ENCODE assay signal across 9 cellular contexts in genomic region chr9:34124923-34125322, GRCh38. TPM values are rescaled to one million over a fixed set of nuclear protein-coding genes. Genes with fewer than 3 reads are reported as not detected.
DNase-seq lines count a peak whose midpoint lies in the region; FAIRE-seq and TF ChIP-seq lines count a peak whose summit lies in the region.
"Had no signal": no experiment of that assay in that cellular context is flagged by ENCODE, and none has a peak within 500 bp of the region (broad histone marks: within the 10 kb centered on the region; RNA-seq: fewer than 3 reads in every experiment).

No MANE protein-coding gene starts in this region.

- H2BK120ac ChIP-seq in H1 (replicated peaks; ENCODE audit: low read depth, low read length), result no peak overlapping the region

- no peak overlapping the region for H2BK20ac ChIP-seq in H1 (ENCODE audit: low read length)

- TF ChIP-seq CTCF in H1 (IDR thresholded peaks at IDR 0.05; ENCODE audit: control extremely low read depth in 1 of 3, insufficient read depth in 1 of 3, low read depth in 1 of 3, low read length in 3 of 3) (no peak), ovary (IDR thresholded peaks at IDR 0.05) (no peak), GM13976 (IDR thresholded peaks at IDR 0.05; ENCODE audit: borderline replicate concordance, control extremely low read depth, extremely low read depth, insufficient read depth, missing control alignments) (no peak)

- H4K5ac ChIP-seq in H1 (ENCODE audit: insufficient read length, low read depth, low read length), result no peak overlapping the region

- 71% methylated on average over 6 of the region's 6 CpGs; no CpG with 5 or more reads in 1 of the 2 experiments for WGBS in H1 (ENCODE audit: extremely low coverage in 1 of 2, insufficient coverage in 1 of 2, insufficient read length in 1 of 2, insufficient replicate concordance in 2 of 2, low coverage in 1 of 2, low lambda C conversion rate in 2 of 2, missing lambda C conversion rate in 1 of 2), 2 experiments
- 26 to 52% (median 35%) methylated on average over 6 of the region's 6 CpGs for WGBS in ovary, 3 donors

- H3K27ac ChIP-seq in H1 (ENCODE audit: low read depth, low read length), result no peak overlapping the region
- H3K27ac ChIP-seq in ovary, result no peak overlapping the region

- H3K23me2 ChIP-seq in H1 (ENCODE audit: low read depth, low read length), result peaks cover 13% of the 10 kb centered on the region

- H3K23ac ChIP-seq in H1 (ENCODE audit: insufficient read length), result no peak overlapping the region

- no peak overlapping the region for H2BK12ac ChIP-seq in H1 (ENCODE audit: low read depth, low read length)

- H2BK5ac ChIP-seq in H1 (ENCODE audit: low read depth, low read length), result no peak overlapping the region

- in situ Hi-C loops in GM13976 (cut with MboI; ENCODE audit: low sequenced_read_pairs, unreplicated experiment), result no loop called here

- no peak overlapping the region for H3K56ac ChIP-seq in H1 (replicated peaks; ENCODE audit: insufficient read length, low read depth, low read length)

- H3K4me3 ChIP-seq in H1 (ENCODE audit: extremely low read depth in 1 of 4, insufficient read depth in 2 of 4, low read depth in 3 of 4, low read length in 4 of 4) (peak overlapping the region; percentile 80 to 96 (median 90); a peak in 7 of 8 replicates), ovary (peak overlapping the region; percentile 86)

- no peak overlapping the region for H2BK15ac ChIP-seq in H1 (ENCODE audit: low read length)

- no peaks in the 10 kb centered on the region for H3K9me3 ChIP-seq in H1 (ENCODE audit: insufficient read depth in 2 of 2, low read depth in 1 of 2, low read length in 1 of 2)
- no peaks in the 10 kb centered on the region for H3K9me3 ChIP-seq in ovary

- no peak for FAIRE-seq in H1 (lab: Jason Lieb, UNC)

- TF ChIP-seq POLR2A in H1 (IDR thresholded peaks at IDR 0.05; ENCODE audit: control extremely low read depth in 1 of 2, low read depth in 2 of 2, low read length in 2 of 2), result no peak
- TF ChIP-seq POLR2A in ovary (IDR thresholded peaks at IDR 0.05), result no peak

- H3K27me3 ChIP-seq in H1 (replicated peaks in 1 of 4; ENCODE audit: control insufficient read depth in 3 of 4, extremely low read depth in 1 of 4, insufficient read depth in 3 of 4, low read length in 3 of 4) (no peaks in the 10 kb centered on the region), ovary (no peaks in the 10 kb centered on the region)
- H3K27me3 ChIP-seq: foreskin keratinocyte had no signal

- H4K8ac ChIP-seq in H1 (ENCODE audit: extremely low read depth, insufficient read depth, low read length), result no peak overlapping the region

- CTCF ChIA-PET in H1 (lab: Charles Lee; ENCODE audit: partially characterized antibody), result no interaction called here

- H3K79me2 ChIP-seq in H1 (ENCODE audit: control insufficient read depth in 1 of 2, insufficient read depth in 2 of 2, low read length in 2 of 2), result peaks cover 0 to 55% of the 10 kb centered on the region in 2 experiments; a peak in 3 of 4 replicates

- peaks cover 2% of the 10 kb centered on the region; the same call in 1 of the 2 replicates for H3K79me1 ChIP-seq in H1 (ENCODE audit: low read depth, low read length)

- intact Hi-C loops in ovary (cut with DNase I) (loop anchor here in 2 of 4 donors (5.0 kb wide), 2 partner anchors 52 to 127 kb away; partner anchors contain the start of gene UBAP1 (in 1 of the 2)), posterior cingulate gyrus (cut with DNase I) (loop anchor here (5.0 kb wide), 2 partner anchors 52 to 127 kb away; partner anchors contain the start of gene UBAP1)

- H3K4me1 ChIP-seq in H1 (replicated peaks in 1 of 4; ENCODE audit: control insufficient read depth in 3 of 4, insufficient read depth in 4 of 4, low read length in 3 of 4), result peaks cover 0 to 8% (median 5%) of the 10 kb centered on the region in 4 experiments; a peak in 5 of 7 replicates
- H3K4me1 ChIP-seq in ovary (ENCODE audit: insufficient read depth), result peaks cover 12% of the 10 kb centered on the region

- H3K18ac ChIP-seq in H1 (ENCODE audit: extremely low read depth, low read length), result no peak overlapping the region

- H3K4me2 ChIP-seq in H1 (ENCODE audit: insufficient read depth in 1 of 2, low read depth in 2 of 2, low read length in 2 of 2), result peak overlapping the region; percentile 75 to 92

- no peak overlapping the region for H3K9ac ChIP-seq in H1 (replicated peaks in 1 of 4; ENCODE audit: extremely low read depth in 1 of 4, low read depth in 3 of 4, low read length in 3 of 4)

- H3K4ac ChIP-seq in H1 (replicated peaks; ENCODE audit: insufficient read length, low read depth, low read length), result no peak overlapping the region

- peaks cover 2 to 22% (median 6%) of the 10 kb centered on the region in 4 experiments; a peak in 3 of 8 replicates for H3K36me3 ChIP-seq in H1 (ENCODE audit: control insufficient read depth in 2 of 4, insufficient read depth in 4 of 4, low read length in 3 of 4)
- H3K36me3 ChIP-seq in ovary, result no peaks in the 10 kb centered on the region

- no peak overlapping the region for H3K14ac ChIP-seq in H1 (ENCODE audit: insufficient read length)

- TF ChIP-seq EP300 in H1 (IDR thresholded peaks at IDR 0.05; ENCODE audit: borderline replicate concordance in 1 of 2, low read depth in 2 of 2, low read length in 2 of 2), result no peak
- no peak for TF ChIP-seq EP300 in ovary (IDR thresholded peaks at IDR 0.05)

- no peak overlapping the region for H4K91ac ChIP-seq in H1 (replicated peaks; ENCODE audit: insufficient read length, low read length)

- H2AFZ ChIP-seq in H1 (ENCODE audit: low read length), result no peak overlapping the region

- peaks cover 1 to 5% of the 10 kb centered on the region in 2 experiments for H4K20me1 ChIP-seq in H1 (replicated peaks in 1 of 2; ENCODE audit: control insufficient read depth in 1 of 2, insufficient read depth in 2 of 2, low read length in 2 of 2)

- peak; percentile 21 for DNase-seq in EH (ENCODE audit: low read depth)
- DNase-seq in NAMALWA (ENCODE audit: low spot score), result peak; percentile 36
- no peak for DNase-seq in H1 (ENCODE audit: low read depth in 1 of 2, low spot score in 2 of 2)
- DNase-seq in ovary, result no peak
- DNase-seq in NCI-H526 (lab: John Stamatoyannopoulos, UW), result no peak
- no peak for DNase-seq in posterior cingulate gyrus
- no peak for DNase-seq in stimulated activated naive CD4-positive, alpha-beta T cell (lab: John Stamatoyannopoulos, UW)
- DNase-seq in GM13976 (ENCODE audit: low spot score), result no peak

- TF ChIP-seq RAD21 in H1 (IDR thresholded peaks at IDR 0.05 in 1 of 2, conservative IDR thresholded peaks at IDR 0.05 in 1 of 2; ENCODE audit: low read depth in 2 of 2, low read length in 2 of 2), result no peak

- POLR2A ChIA-PET in H1 (lab: Charles Lee; ENCODE audit: partially characterized antibody), result interaction anchor here (1.4 kb wide), 1 partner anchor 44 kb away, joined by 4 read pairs; no protein-coding TSS in a partner anchor

- H2AK5ac ChIP-seq in H1 (ENCODE audit: low read depth, low read length), result no peak overlapping the region

TF ChIP-seq in H1, 55 proteins besides CTCF, POLR2A, EP300 and RAD21 (continues in another document):
- TF ChIP-seq SRF (IDR thresholded peaks at IDR 0.05; ENCODE audit: low read depth, low read length), result no peak
- no peak for TF ChIP-seq CREB1 (IDR thresholded peaks at IDR 0.05)
- TF ChIP-seq RXRA (IDR thresholded peaks at IDR 0.05; ENCODE audit: insufficient read depth, low read depth, low read length), result no peak
- TF ChIP-seq KDM4A (IDR thresholded peaks at IDR 0.05; ENCODE audit: low read depth, low read length, severe bottlenecking), result no peak
- TF ChIP-seq TAF7 (optimal IDR thresholded peaks at IDR 0.05; ENCODE audit: borderline replicate concordance, low read depth, low read length), result no peak
- no peak for TF ChIP-seq ATF2 (IDR thresholded peaks at IDR 0.05; ENCODE audit: low read length)
- TF ChIP-seq ATF3 (IDR thresholded peaks at IDR 0.05; ENCODE audit: insufficient read depth, low read depth, low read length), result no peak
- no peak for TF ChIP-seq SUZ12 (IDR thresholded peaks at IDR 0.05; ENCODE audit: low read length)

RNA-seq across cellular contexts. Expression of gene DCAF12, which starts 1.6 kb away (rescaled TPM):
- 27.5 and 29.2 TPM in 2 replicates for total RNA-seq in H1 (2021; fragmentation: NEBNext Ultra II Directional; extraction: Animal tissue kit (Norgen Biotek cat#: 25700))
- 18.6 and 22.7 TPM in 2 replicates for polyA plus RNA-seq in H1 (2011; rRNA removed)
- polyA plus RNA-seq in H1 (2011; cell fraction: cytosol; rRNA removed), result 20.5 TPM
- 16.3 TPM for polyA plus RNA-seq in H1 (2011; cell fraction: nucleus; rRNA removed)
- 17.7 to 24.9 TPM (median 18.5 TPM) in 4 replicates for polyA plus RNA-seq in H1 (2012, experiment 1 of 2)
- polyA plus RNA-seq in H1 (2012, experiment 2 of 2), result 15.3 TPM
- polyA plus RNA-seq in H1 (2013, experiment 1 of 2), result 12.5 TPM
- 12.9 TPM for polyA plus RNA-seq in H1 (2013, experiment 2 of 2)
- polyA minus RNA-seq in H1 (2011; rRNA and poly(A)+ RNA removed), result 71.0 and 87.5 TPM in 2 replicates
- polyA minus RNA-seq in H1 (2011; cell fraction: cytosol; rRNA and poly(A)+ RNA removed), result 18.5 TPM
- 28.2 TPM for polyA minus RNA-seq in H1 (2011; cell fraction: nucleus; rRNA and poly(A)+ RNA removed)
- total RNA-seq in ovary, result 10 to 100 TPM; 18.0 to 35.0 (median 24.8) TPM
- polyA plus RNA-seq in ovary, result 10 to 100 TPM; 17.2 to 65.5 TPM

RNA-seq across cellular contexts. Expression of gene UBAP1, which starts 53.9 kb away (rescaled TPM):
- 31.3 and 32.4 TPM in 2 replicates for total RNA-seq in H1 (2021; fragmentation: NEBNext Ultra II Directional; extraction: Animal tissue kit (Norgen Biotek cat#: 25700))
- polyA plus RNA-seq in H1 (2011; rRNA removed) (25.0 and 31.4 TPM in 2 replicates), ovary (10 to 100 TPM; 42.1 to 93.9 TPM)
- polyA plus RNA-seq in H1 (2011; cell fraction: cytosol; rRNA removed), result 29.6 TPM
- 21.9 TPM for polyA plus RNA-seq in H1 (2011; cell fraction: nucleus; rRNA removed)
- 24.5 to 29.0 TPM (median 25.6 TPM) in 4 replicates for polyA plus RNA-seq in H1 (2012, experiment 1 of 2)
- polyA plus RNA-seq in H1 (2012, experiment 2 of 2), result 30.2 TPM
- 18.6 TPM for polyA plus RNA-seq in H1 (2013, experiment 1 of 2)
- 18.8 TPM for polyA plus RNA-seq in H1 (2013, experiment 2 of 2)
- polyA minus RNA-seq in H1 (2011; rRNA and poly(A)+ RNA removed), result 53.3 and 63.4 TPM in 2 replicates
- polyA minus RNA-seq in H1 (2011; cell fraction: cytosol; rRNA and poly(A)+ RNA removed), result 25.0 TPM
- polyA minus RNA-seq in H1 (2011; cell fraction: nucleus; rRNA and poly(A)+ RNA removed), result 23.7 TPM
- 10 to 100 TPM; 25.8 to 52.8 (median 44.8) TPM for total RNA-seq in ovary

Comparison
In these comparisons a context has a peak if more than half of its experiments do, and no peak if none do; other contexts are left out.
1. DNase-seq: peak in EH (single experiment) and NAMALWA (single experiment); none in H1 (0 of 2), ovary (0 of 5), NCI-H526 (0 of 2), posterior cingulate gyrus (0 of 10), stimulated activated naive CD4-positive, alpha-beta T cell (0 of 6) and GM13976 (single experiment).